8 cellular contexts compared by ENCODE assay signal in the genomic region with DNA sequence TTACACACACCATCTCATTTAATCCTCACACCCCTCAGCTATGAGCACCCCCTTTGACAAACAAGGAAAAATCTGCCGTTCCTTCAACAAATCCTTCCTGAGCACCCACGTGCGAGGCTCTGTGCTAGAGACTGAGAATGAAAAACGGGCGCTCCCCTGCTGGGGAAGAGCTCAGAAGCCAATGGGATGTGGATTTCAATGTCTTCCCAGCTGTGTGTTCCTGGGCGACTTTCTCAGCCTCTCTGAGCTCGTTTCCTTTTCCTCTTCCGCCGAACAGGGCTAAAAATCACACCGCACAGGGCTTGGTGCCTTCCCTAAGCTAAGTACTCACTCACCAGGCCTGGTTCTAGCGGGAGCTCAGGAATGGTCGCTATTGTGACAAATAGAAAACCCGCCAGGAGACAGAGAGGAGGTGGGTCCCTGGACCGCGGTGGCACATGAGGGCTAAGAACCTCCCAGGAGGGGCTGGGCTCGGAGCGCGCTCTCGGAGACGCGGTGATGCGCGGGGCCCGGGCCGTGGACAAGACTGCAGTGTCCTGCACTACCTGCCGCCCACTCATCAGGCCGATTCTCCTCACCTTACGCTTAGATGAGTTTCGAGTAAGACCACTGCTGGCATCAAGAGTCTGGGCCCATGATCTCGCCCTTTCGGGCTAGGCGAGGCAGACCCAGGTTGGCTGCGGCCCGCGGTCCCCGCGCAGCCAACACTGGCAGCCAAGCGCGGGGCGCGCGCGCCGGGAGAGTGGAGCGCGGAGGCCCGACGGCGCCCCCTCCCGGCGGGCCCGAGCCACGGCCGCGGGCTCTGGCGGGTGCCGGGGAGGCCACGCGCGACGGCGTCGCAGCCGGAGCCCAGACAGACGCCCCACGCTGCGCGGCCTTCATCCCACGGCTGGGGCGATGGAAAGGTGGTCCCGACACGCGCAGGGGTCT. TPM values are rescaled to one million over a fixed set of nuclear protein-coding genes. Genes with fewer than 3 reads are reported as not detected.
DNase-seq lines count a peak whose midpoint lies in the region; ATAC-seq, FAIRE-seq and TF ChIP-seq lines count a peak whose summit lies in the region.

No MANE protein-coding gene starts in this region.

- H3K4me1 ChIP-seq in GM12878 (ENCODE audit: control insufficient read depth, insufficient read depth, low read length) (peaks cover 49% of the 10 kb centered on the region), iPS-20b (ENCODE audit: insufficient read depth, low read length) (peaks cover 27% of the 10 kb centered on the region), skeletal muscle tissue (ENCODE audit: control insufficient read depth in 3 of 3, insufficient read depth in 3 of 3, low read length in 3 of 3) (peaks cover 36 to 51% (median 47%) of the 10 kb centered on the region in 3 donors)

- H3K9me3 ChIP-seq in GM12878 (replicated peaks; ENCODE audit: control insufficient read depth, insufficient read depth, low read length) (no peaks in the 10 kb centered on the region), iPS-20b (ENCODE audit: insufficient read depth, low read depth, low read length) (no peaks in the 10 kb centered on the region), skeletal muscle tissue (ENCODE audit: control insufficient read depth in 3 of 3, low read length in 3 of 3) (no peaks in the 10 kb centered on the region)

- peak overlapping the region; percentile 90 for H3K4me2 ChIP-seq in GM12878 (ENCODE audit: control insufficient read depth, insufficient read depth)

- WGBS in GM12878 (ENCODE audit: insufficient coverage, insufficient replicate concordance, low lambda C conversion rate, missing lambda C conversion rate) = 9% methylated on average over 59 of the region's 73 CpGs

- SMC1A ChIA-PET in GM12878 (lab: Charles Lee; ENCODE audit: uncharacterized antibody, unreplicated experiment) = interaction anchor here (0.6 to 20.2 kb wide), 20 partner anchors 10 to 448 kb away, joined by 3 to 428 read pairs (median 7); a partner anchor contains a TSS

- no peak for FAIRE-seq in GM12878 (lab: Jason Lieb, UNC)

- peak overlapping the region; percentile 79 for H2AFZ ChIP-seq in GM12878 (ENCODE audit: control insufficient read depth, low read depth, low read length)

- peak; percentile 22 for ATAC-seq in HG02588 (IDR thresholded peaks at IDR 0.05; ENCODE audit: unreplicated experiment)
- ATAC-seq in GM12878 = peak; percentile 50
- no peak for ATAC-seq in HG03469 (IDR thresholded peaks at IDR 0.05; ENCODE audit: unreplicated experiment)
- no peak for ATAC-seq in HG03520 (IDR thresholded peaks at IDR 0.05; ENCODE audit: unreplicated experiment)

- CTCF ChIA-PET in GM12878 (lab: Yijun Ruan, JAX) = interaction anchor here (0.7 to 21.2 kb wide), 30 partner anchors 8 to 418 kb away, joined by 3 to 445 read pairs (median 4); a partner anchor contains a TSS

- RAD21 ChIA-PET in GM12878 (lab: Charles Lee; ENCODE audit: unreplicated experiment) = interaction anchor here (0.6 to 5.7 kb wide), 26 partner anchors 10 to 251 kb away, joined by 3 to 185 read pairs (median 8); a partner anchor contains a TSS

- no peak for TF ChIP-seq EP300 in GM12878 (IDR thresholded peaks at IDR 0.05; ENCODE audit: borderline replicate concordance in 1 of 2, control insufficient read depth in 1 of 2, low read depth in 2 of 2, low read length in 2 of 2)

- peak overlapping the region; percentile 4; the same call in 1 of the 2 replicates for H3K27ac ChIP-seq in GM12878 (ENCODE audit: control insufficient read depth, insufficient read depth)
- H3K27ac ChIP-seq in iPS-20b (ENCODE audit: low read length) = no peak overlapping the region
- H3K27ac ChIP-seq in skeletal muscle tissue (ENCODE audit: low read depth, low read length) = no peak overlapping the region

- H4K20me1 ChIP-seq in GM12878 (ENCODE audit: control insufficient read depth, insufficient read depth) = no peaks in the 10 kb centered on the region

- BruUV-seq in GM12878 (replicated peaks; lab: Mats Ljungman, UMichigan) = no TSS peak

- DNase-seq in AG20443 (ENCODE audit: low spot score) (peak; percentile 89), T-helper 2 cell (peak; percentile 38 to 80 (median 58)), GM12878 (ENCODE audit: low read depth, low spot score) (no peak)

- peak overlapping the region; percentile 48; the same call in 1 of the 2 replicates for H3K4me3 ChIP-seq in GM12878
- H3K4me3 ChIP-seq in iPS-20b (ENCODE audit: low read length) = peak overlapping the region; percentile 78
- H3K4me3 ChIP-seq in skeletal muscle tissue (ENCODE audit: low read length in 3 of 3) = peak overlapping the region; percentile 72 to 84 (median 72)

- peak; percentile 59; the same call in 1 of the 2 replicates for TF ChIP-seq RAD21 in GM12878 (IDR thresholded peaks at IDR 0.05; ENCODE audit: insufficient read depth, low read depth, low read length)

- H3K27me3 ChIP-seq in GM12878 (replicated peaks in 1 of 2; ENCODE audit: control insufficient read depth in 2 of 2, insufficient read depth in 2 of 2, low read length in 1 of 2) (peaks cover 6 to 7% of the 10 kb centered on the region in 2 experiments; a peak in 2 of 4 replicates), iPS-20b (ENCODE audit: insufficient read depth, low read length) (peaks cover 28% of the 10 kb centered on the region), skeletal muscle tissue (ENCODE audit: control insufficient read depth in 3 of 3, insufficient read depth in 3 of 3, low read length in 3 of 3) (peaks cover 3 to 7% (median 5%) of the 10 kb centered on the region in 3 donors)

- peak; percentile 33 to 61 (median 52); a peak in 4 of 6 replicates for TF ChIP-seq CTCF in GM12878 (IDR thresholded peaks at IDR 0.05 in 2 of 3, conservative IDR thresholded peaks at IDR 0.05 in 1 of 3; ENCODE audit: control insufficient read depth in 2 of 3, extremely low read depth in 1 of 3, insufficient read depth in 1 of 3, low read depth in 3 of 3, low read length in 3 of 3)

- peak overlapping the region; percentile 62; the same call in 1 of the 2 replicates for H3K9ac ChIP-seq in GM12878 (ENCODE audit: control insufficient read depth, insufficient read depth, low read length)
- peak overlapping the region; percentile 69; the same call in 1 of the 2 replicates for H3K9ac ChIP-seq in iPS-20b (ENCODE audit: low read depth, low read length)
- H3K9ac ChIP-seq in skeletal muscle tissue (ENCODE audit: low read depth in 1 of 3, low read length in 3 of 3) = peak overlapping the region; percentile 45 to 80 (median 77)

- H3K36me3 ChIP-seq in GM12878 (ENCODE audit: control insufficient read depth in 2 of 2, insufficient read depth in 2 of 2, low read length in 1 of 2) = no peaks in the 10 kb centered on the region
- peaks cover 4% of the 10 kb centered on the region; the same call in 1 of the 2 replicates for H3K36me3 ChIP-seq in iPS-20b (ENCODE audit: insufficient read depth, low read depth, low read length)
- H3K36me3 ChIP-seq in skeletal muscle tissue (ENCODE audit: control insufficient read depth in 3 of 3, insufficient read depth in 3 of 3, low read length in 3 of 3) = peaks cover 3 to 5% (median 4%) of the 10 kb centered on the region in 3 donors

- no peaks in the 10 kb centered on the region for H3K79me2 ChIP-seq in GM12878 (ENCODE audit: control insufficient read depth, insufficient read depth, low read length)

- in situ Hi-C loops in GM12878 (cut with MboI) = no loop called here

- POLR2A ChIA-PET in GM12878 (lab: Charles Lee) = interaction anchor here (0.6 to 5.2 kb wide), 5 partner anchors 22 to 54 kb away, joined by 3 to 68 read pairs (median 4); a partner anchor contains a TSS

- intact Hi-C loops in GM12878 (cut with micrococcal nuclease; ENCODE audit: unreplicated experiment) = no loop called here

- TF ChIP-seq POLR2A in GM12878 (IDR thresholded peaks at IDR 0.05; ENCODE audit: low read depth, low read length) = peak; percentile 45; the same call in 1 of the 2 replicates

RNA-seq across cellular contexts. Expression of a gene that starts 17.0 kb away (rescaled TPM):
- total RNA-seq in GM12878 (2013; cell fraction: nucleolus; rRNA removed) = not detected in 2 replicates
- total RNA-seq in GM12878 (2014; rRNA removed) = not detected in 2 replicates
- not detected in 2 replicates for total RNA-seq in GM12878 (2014; rRNA removed; fragmentation: Illumina TruSeq; extraction: Trizol)
- total RNA-seq in GM12878 (2021) = not detected in 2 replicates
- not detected for polyA plus RNA-seq in GM12878 (2011; ENCODE audit: low read depth)
- not detected in 2 replicates for polyA plus RNA-seq in GM12878 (2011; rRNA removed)
- polyA plus RNA-seq in GM12878 (2011; cell fraction: cytosol; rRNA removed) = 0.02 and 0.03 TPM in 2 replicates
- polyA plus RNA-seq in GM12878 (2011; cell fraction: nucleus; rRNA removed) = 0.03 and 0.04 TPM in 2 replicates
- not detected in 2 replicates for polyA plus RNA-seq in GM12878 (2012)
- not detected in 2 replicates for polyA plus RNA-seq in GM12878 (2014; fragmentation: Illumina TruSeq; extraction: Trizol)
- not detected for polyA plus RNA-seq in GM12878 (2014; fragmentation: Nextera tagmentation; extraction: Ambion mirVana)
- polyA plus RNA-seq in GM12878 (2014; rRNA removed) = not detected in 2 replicates
- polyA plus RNA-seq in GM12878 (2016; fragmentation: Nextera tagmentation; extraction: Ambion mirVana) = under 1 TPM in 1 of 2 experiments, not detected in 1; 0.06 TPM
- 0.10 TPM in 1 of 2 replicates, not detected in the other for polyA minus RNA-seq in GM12878 (2011; rRNA and poly(A)+ RNA removed)
- polyA minus RNA-seq in GM12878 (2011; cell fraction: cytosol; rRNA and poly(A)+ RNA removed) = not detected in 2 replicates
- not detected in 2 replicates for polyA minus RNA-seq in GM12878 (2011; cell fraction: nucleus; rRNA and poly(A)+ RNA removed)
- total RNA-seq in skeletal muscle tissue = 0.52 TPM

RNA-seq across cellular contexts. Expression of a gene that starts 26.6 kb away (rescaled TPM):
- 57.9 and 60.2 TPM in 2 replicates for total RNA-seq in GM12878 (2013; cell fraction: nucleolus; rRNA removed)
- total RNA-seq in GM12878 (2014; rRNA removed) (19.8 and 24.7 TPM in 2 replicates), GM12878 (2014; rRNA removed; fragmentation: Illumina TruSeq; extraction: Trizol) (16.3 and 17.2 TPM in 2 replicates), GM12878 (2021) (17.7 and 20.3 TPM in 2 replicates), skeletal muscle tissue (13.6 TPM)
- 6.8 TPM for polyA plus RNA-seq in GM12878 (2011; ENCODE audit: low read depth)
- polyA plus RNA-seq in GM12878 (2011; rRNA removed) (29.5 and 35.3 TPM in 2 replicates), GM12878 (2014; fragmentation: Illumina TruSeq; extraction: Trizol) (17.0 and 20.8 TPM in 2 replicates), GM12878 (2014; fragmentation: Nextera tagmentation; extraction: Ambion mirVana) (1 to 10 TPM; 5.6 to 6.6 TPM), GM12878 (2014; rRNA removed) (14.5 and 16.8 TPM in 2 replicates), GM12878 (2016; fragmentation: Nextera tagmentation; extraction: Ambion mirVana) (10 to 100 TPM; 11.9 to 14.4 TPM)
- 23.3 and 24.7 TPM in 2 replicates for polyA plus RNA-seq in GM12878 (2011; cell fraction: cytosol; rRNA removed)
- polyA plus RNA-seq in GM12878 (2011; cell fraction: nucleus; rRNA removed) = 18.1 and 20.6 TPM in 2 replicates
- polyA plus RNA-seq in GM12878 (2012) = 6.9 and 9.0 TPM in 2 replicates
- 27.8 and 31.7 TPM in 2 replicates for polyA minus RNA-seq in GM12878 (2011; rRNA and poly(A)+ RNA removed)
- 10.4 and 11.5 TPM in 2 replicates for polyA minus RNA-seq in GM12878 (2011; cell fraction: cytosol; rRNA and poly(A)+ RNA removed)
- polyA minus RNA-seq in GM12878 (2011; cell fraction: nucleus; rRNA and poly(A)+ RNA removed) = 8.9 and 10.4 TPM in 2 replicates

RNA-seq across cellular contexts. Expression of a gene that starts 57.0 kb away (rescaled TPM):
- 12.5 and 15.2 TPM in 2 replicates for total RNA-seq in GM12878 (2013; cell fraction: nucleolus; rRNA removed)
- 0.06 and 0.38 TPM in 2 replicates for total RNA-seq in GM12878 (2014; rRNA removed)
- 0.09 and 0.60 TPM in 2 replicates for total RNA-seq in GM12878 (2014; rRNA removed; fragmentation: Illumina TruSeq; extraction: Trizol)
- 0.74 and 1.3 TPM in 2 replicates for total RNA-seq in GM12878 (2021)
- 0.13 TPM for polyA plus RNA-seq in GM12878 (2011; ENCODE audit: low read depth)
- 0.68 and 1.2 TPM in 2 replicates for polyA plus RNA-seq in GM12878 (2011; rRNA removed)
- 2.1 and 2.3 TPM in 2 replicates for polyA plus RNA-seq in GM12878 (2011; cell fraction: cytosol; rRNA removed)
- 5.7 and 7.8 TPM in 2 replicates for polyA plus RNA-seq in GM12878 (2011; cell fraction: nucleus; rRNA removed)
- 0.24 and 0.38 TPM in 2 replicates for polyA plus RNA-seq in GM12878 (2012)
- polyA plus RNA-seq in GM12878 (2014; fragmentation: Illumina TruSeq; extraction: Trizol) = 0.16 and 0.41 TPM in 2 replicates
- polyA plus RNA-seq in GM12878 (2014; fragmentation: Nextera tagmentation; extraction: Ambion mirVana) = not detected
- polyA plus RNA-seq in GM12878 (2014; rRNA removed) = 0.34 and 0.37 TPM in 2 replicates
- not detected for polyA plus RNA-seq in GM12878 (2016; fragmentation: Nextera tagmentation; extraction: Ambion mirVana)
- 1.2 and 2.6 TPM in 2 replicates for polyA minus RNA-seq in GM12878 (2011; rRNA and poly(A)+ RNA removed)
- polyA minus RNA-seq in GM12878 (2011; cell fraction: cytosol; rRNA and poly(A)+ RNA removed) = 0.27 TPM in 1 of 2 replicates, not detected in the other
- 2.1 and 3.5 TPM in 2 replicates for polyA minus RNA-seq in GM12878 (2011; cell fraction: nucleus; rRNA and poly(A)+ RNA removed)
- total RNA-seq in skeletal muscle tissue = 3.1 TPM

Comparison
In these comparisons a context has a peak if more than half of its experiments do, and no peak if none do; other contexts are left out.
1. ATAC-seq: peak in HG02588 (single experiment) and GM12878 (single experiment); none in HG03469 (single experiment) and HG03520 (single experiment).
2. Peak in every context shown above with its lines, with median percentiles within 50 percentile points of each other: H3K4me3 ChIP-seq and H3K9ac ChIP-seq.